In genomic region chr1:53259932-53260331, GRCh38 we compare ENCODE assay signal across 23 cellular contexts. TPM values are rescaled to one million over a fixed set of nuclear protein-coding genes. Genes with fewer than 3 reads are reported as not detected.
DNase-seq lines count a peak whose midpoint lies in the region; ATAC-seq and TF ChIP-seq lines count a peak whose summit lies in the region.
"Had no signal": no experiment of that assay in that cellular context is flagged by ENCODE, and none has a peak within 500 bp of the region (broad histone marks: within the 10 kb centered on the region; RNA-seq: fewer than 3 reads in every experiment).

No MANE protein-coding gene starts in this region.

- peak; percentile 26 for DNase-seq in GM12864 (ENCODE audit: low read depth)
- DNase-seq in MM.1S: peak; percentile 83
- DNase-seq in NCI-H345 (lab: John Stamatoyannopoulos, UW): no peak
- no peak for DNase-seq in sigmoid colon
- DNase-seq in AML-193 (lab: John Stamatoyannopoulos, UW): no peak
- DNase-seq in stimulated activated CD4-positive, alpha-beta T cell treated with anti-CD3 and anti-CD28 coated beads, Interleukin-2, amount 100 ng/mL, for 48 hours: no peak
- DNase-seq: activated CD4-positive, alpha-beta T cell treated with anti-CD3 and anti-CD28 coated beads, Interleukin-2, amount 50 U/mL, for 4 hours; activated naive CD4-positive, alpha-beta T cell treated with anti-CD3 and anti-CD28 coated beads, Interleukin-2, amount 50 U/mL, for 16 hours; C1 segment of cervical spinal cord; DMS 273 treated with DMSO at 0.1 percent for 48 hours; GDM1; H9; hippocampal formation; kidney; mesendoderm; NCI-H146; nephron progenitor cell; NK-92 treated with Interleukin-12 subunit alpha and Interleukin-12 subunit beta, amount 100 ng/mL, for 24 hours; spleen had no signal

- H4K20me1 ChIP-seq in MM.1S (ENCODE audit: insufficient read depth, low read length): no peaks in the 10 kb centered on the region

- peak overlapping the region; percentile 56 for H3K4me2 ChIP-seq in MM.1S (ENCODE audit: low read depth, low read length)

- TF ChIP-seq POLR2A in sigmoid colon (IDR thresholded peaks at IDR 0.05): no peak

- H3F3A ChIP-seq in MM.1S (ENCODE audit: insufficient read depth, low read length): peaks cover 27% of the 10 kb centered on the region

- H3K9me3 ChIP-seq in MM.1S (replicated peaks; ENCODE audit: insufficient read depth, low read length) (no peaks in the 10 kb centered on the region), sigmoid colon (no peaks in the 10 kb centered on the region)
- H3K9me3 ChIP-seq: spleen, tibial nerve had no signal

- H3K79me2 ChIP-seq in MM.1S (ENCODE audit: low read length): no peaks in the 10 kb centered on the region; the same call in 1 of the 2 replicates

- H3K27me3 ChIP-seq in MM.1S (replicated peaks; ENCODE audit: insufficient read depth, low read length): no peaks in the 10 kb centered on the region
- no peaks in the 10 kb centered on the region for H3K27me3 ChIP-seq in sigmoid colon
- H3K27me3 ChIP-seq: spleen, tibial nerve had no signal

- intact Hi-C loops in sigmoid colon (cut with DNase I): no loop called here

- ATAC-seq in GM19438 (IDR thresholded peaks at IDR 0.05; ENCODE audit: low read depth, unreplicated experiment) (peak; percentile 81), HG02798 (IDR thresholded peaks at IDR 0.05; ENCODE audit: poor library complexity, unreplicated experiment) (peak; percentile 55)

- peak overlapping the region; percentile 46 for H2AFZ ChIP-seq in MM.1S (ENCODE audit: low read length)

- H3K36me3 ChIP-seq in MM.1S (replicated peaks; ENCODE audit: insufficient read depth, low read length): peaks cover 7% of the 10 kb centered on the region; the same call in 1 of the 2 replicates
- H3K36me3 ChIP-seq in sigmoid colon: no peaks in the 10 kb centered on the region

- H3K9me2 ChIP-seq in MM.1S (replicated peaks; ENCODE audit: insufficient read depth, low read length): no peaks in the 10 kb centered on the region

- peak overlapping the region; percentile 89 for H3K27ac ChIP-seq in MM.1S (ENCODE audit: low read length)
- H3K27ac ChIP-seq in sigmoid colon: no peak overlapping the region
- H3K27ac ChIP-seq: RWPE1, tibial nerve had no signal

- H3K4me3 ChIP-seq in GM12864 (ENCODE audit: low read depth, low read length): no peak overlapping the region
- H3K4me3 ChIP-seq in MM.1S (ENCODE audit: low read length): 0 out of 2 replicates have a peak overlapping the region, but pooled peaks have one; percentile 8
- no peak overlapping the region for H3K4me3 ChIP-seq in sigmoid colon
- H3K4me3 ChIP-seq: spleen, tibial nerve had no signal

- WGBS in sigmoid colon, 2 donors: 92 to 93% methylated on average over 2 of the region's 2 CpGs

- TF ChIP-seq CTCF in GM12864 (IDR thresholded peaks at IDR 0.05; ENCODE audit: low read depth, low read length, missing control alignments) (no peak), MM.1S (IDR thresholded peaks at IDR 0.05; ENCODE audit: low read length) (no peak), sigmoid colon (IDR thresholded peaks at IDR 0.05) (no peak)

- H3K4me1 ChIP-seq in MM.1S (ENCODE audit: low read length): peaks cover 48% of the 10 kb centered on the region
- no peaks in the 10 kb centered on the region for H3K4me1 ChIP-seq in sigmoid colon
- H3K4me1 ChIP-seq: spleen, tibial nerve had no signal

- TF ChIP-seq EP300 in sigmoid colon (IDR thresholded peaks at IDR 0.05): no peak

- H3K9ac ChIP-seq in MM.1S (ENCODE audit: low read length): peak overlapping the region; percentile 28; the same call in 1 of the 2 replicates

RNA-seq across cellular contexts. Expression of gene MAGOH, which starts 21.6 kb away (rescaled TPM):
- total RNA-seq in sigmoid colon: 10 to 100 TPM; 12.2 to 46.4 (median 28.7) TPM
- 10 to 100 TPM; 73.9 to 98.4 (median 95.0) TPM for polyA plus RNA-seq in sigmoid colon

RNA-seq across cellular contexts. Expression of gene CZIB, which starts 39.5 kb away (rescaled TPM):
- 10 to 100 TPM; 79.2 to 95.6 (median 92.7) TPM for total RNA-seq in sigmoid colon
- polyA plus RNA-seq in sigmoid colon: 10 to 100 TPM; 49.4 to 69.1 (median 51.8) TPM

Comparison
In these comparisons a context has a peak if more than half of its experiments do, and no peak if none do; other contexts are left out.
1. DNase-seq: peak in GM12864 (single experiment) and MM.1S (single experiment); none in NCI-H345 (single experiment), sigmoid colon (single experiment), AML-193 (0 of 2) and stimulated activated CD4-positive, alpha-beta T cell treated with anti-CD3 and anti-CD28 coated beads, Interleukin-2, amount 100 ng/mL, for 48 hours (0 of 2).